Comparison of ENCODE assay signal across 29 cellular contexts in genomic region chr4:52726821-52727580, GRCh38. TPM values are rescaled to one million over a fixed set of nuclear protein-coding genes. Genes with fewer than 3 reads are reported as not detected.
"Had no signal": no experiment of that assay in that cellular context is flagged by ENCODE, and none has a peak within 500 bp of the region (broad histone marks: within the 10 kb centered on the region; RNA-seq: fewer than 3 reads in every experiment).

No MANE protein-coding gene starts in this region.

- DNase-seq: hypothalamus; immature natural killer cell; kidney; left colon; left lung; lower lobe of right lung; mammary epithelial cell; midbrain; mucosa of descending colon; naive thymus-derived CD4-positive, alpha-beta T cell; ovary; right lobe of liver; stimulated activated CD4-positive, alpha-beta T cell treated with anti-CD3 and anti-CD28 coated beads, Interleukin-1b, Interleukin-23, amount 100 ng/mL, for 48 hours; stimulated activated CD4-positive, alpha-beta T cell treated with anti-CD3 and anti-CD28 coated beads, Interleukin-2, amount 100 ng/mL, for 48 hours; stimulated activated CD4-positive, alpha-beta T cell treated with anti-CD3 and anti-CD28 coated beads, Interleukin-4, amount 100 ng/mL, for 4 hours; stimulated activated CD8-positive, alpha-beta memory T cell treated with anti-CD3 and anti-CD28 coated beads, Interleukin-4, amount 100 ng/mL, for 48 hours; stimulated activated naive CD4-positive, alpha-beta T cell treated with Interleukin-2 at 50 U/mL for 16 hours; stimulated activated naive CD8-positive, alpha-beta T cell treated with anti-CD3 and anti-CD28 coated beads, Interleukin-15, amount 100 ng/mL, for 72 hours; substantia nigra had no signal

- H3K9me3 ChIP-seq: left lung, lower lobe of right lung, mucosa of descending colon, ovary, right atrium auricular region, right lobe of liver, tibial nerve, upper lobe of left lung, vagina had no signal

- H3K27me3 ChIP-seq: left lung, ovary, right atrium auricular region, right lobe of liver, tibial nerve, upper lobe of left lung, vagina had no signal

- H3K9me3 Mint-ChIP-seq: immature natural killer cell; naive thymus-derived CD4-positive, alpha-beta T cell; natural killer cell treated with Interleukin-12 subunit alpha and Interleukin-12 subunit beta and Interleukin-15 and Interleukin-18, amount 100 ng/mL, for 72 hours; stimulated activated memory B cell treated with anti-CD40 and anti-IgM and Interleukin-4, amounts not matched to agents 10 μg/mL and 1 μg/mL and 100 μg/mL, for 72 hours; stimulated activated naive CD8-positive, alpha-beta T cell treated with anti-CD3 and anti-CD28 coated beads, Interleukin-15, amount 100 ng/mL, for 72 hours had no signal

- H3K27me3 Mint-ChIP-seq: progenitor cell of endocrine pancreas; stimulated activated memory B cell treated with anti-CD40 and anti-IgM and Interleukin-4, amounts not matched to agents 10 μg/mL and 1 μg/mL and 100 μg/mL, for 72 hours; stimulated activated naive CD8-positive, alpha-beta T cell treated with anti-CD3 and anti-CD28 coated beads, Interleukin-15, amount 100 ng/mL, for 72 hours had no signal

- H3K4me1 ChIP-seq: left lung, right atrium auricular region, right lobe of liver had no signal

- H3K4me2 ChIP-seq: smooth muscle cell had no signal

- H3K4me3 Mint-ChIP-seq: immature natural killer cell; naive thymus-derived CD4-positive, alpha-beta T cell; natural killer cell treated with Interleukin-12 subunit alpha and Interleukin-12 subunit beta and Interleukin-15 and Interleukin-18, amount 100 ng/mL, for 72 hours; stimulated activated memory B cell treated with anti-CD40 and anti-IgM and Interleukin-4, amounts not matched to agents 10 μg/mL and 1 μg/mL and 100 μg/mL, for 72 hours; stimulated activated naive CD8-positive, alpha-beta T cell treated with anti-CD3 and anti-CD28 coated beads, Interleukin-15, amount 100 ng/mL, for 72 hours had no signal

- H3K36me3 Mint-ChIP-seq: immature natural killer cell; naive thymus-derived CD4-positive, alpha-beta T cell; natural killer cell treated with Interleukin-12 subunit alpha and Interleukin-12 subunit beta and Interleukin-15 and Interleukin-18, amount 100 ng/mL, for 72 hours; stimulated activated memory B cell treated with anti-CD40 and anti-IgM and Interleukin-4, amounts not matched to agents 10 μg/mL and 1 μg/mL and 100 μg/mL, for 72 hours had no signal

- ATAC-seq: left colon; left lung; lower lobe of right lung; mucosa of descending colon; naive thymus-derived CD4-positive, alpha-beta T cell; natural killer cell treated with Interleukin-12 subunit alpha and Interleukin-12 subunit beta and Interleukin-15 and Interleukin-18, amount 100 ng/mL, for 72 hours; right lobe of liver; stimulated activated memory B cell treated with anti-CD40 and anti-IgM and Interleukin-4, amounts not matched to agents 10 μg/mL and 1 μg/mL and 100 μg/mL, for 72 hours; stimulated activated naive CD8-positive, alpha-beta T cell treated with anti-CD3 and anti-CD28 coated beads, Interleukin-15, amount 100 ng/mL, for 72 hours had no signal

- H3K4me3 ChIP-seq: left lung, lower lobe of right lung, mucosa of descending colon, ovary, right atrium auricular region, right lobe of liver, smooth muscle cell, tibial nerve, upper lobe of left lung, vagina had no signal

- H3K27ac ChIP-seq: left lung, lower lobe of right lung, ovary, right atrium auricular region, right lobe of liver, tibial nerve, vagina had no signal

- H3K27ac Mint-ChIP-seq: immature natural killer cell; naive thymus-derived CD4-positive, alpha-beta T cell; natural killer cell treated with Interleukin-12 subunit alpha and Interleukin-12 subunit beta and Interleukin-15 and Interleukin-18, amount 100 ng/mL, for 72 hours; progenitor cell of endocrine pancreas; stimulated activated memory B cell treated with anti-CD40 and anti-IgM and Interleukin-4, amounts not matched to agents 10 μg/mL and 1 μg/mL and 100 μg/mL, for 72 hours; stimulated activated naive CD8-positive, alpha-beta T cell treated with anti-CD3 and anti-CD28 coated beads, Interleukin-15, amount 100 ng/mL, for 72 hours had no signal

- H3K36me3 ChIP-seq: left lung, lower lobe of right lung, ovary, right atrium auricular region, right lobe of liver, tibial nerve, upper lobe of left lung, vagina had no signal

RNA-seq across cellular contexts. Expression of gene ERVMER34-1, which starts 24.2 kb away (rescaled TPM):
- total RNA-seq: mesenteric fat pad; naive thymus-derived CD4-positive, alpha-beta T cell; natural killer cell treated with Interleukin-12 subunit alpha and Interleukin-12 subunit beta and Interleukin-15 and Interleukin-18, amount 100 ng/mL, for 72 hours had no signal
- polyA plus RNA-seq: immature natural killer cell; naive thymus-derived CD4-positive, alpha-beta T cell; neural cell had no signal
